ENCODE assay signal across 1 cellular context in the genomic region with DNA sequence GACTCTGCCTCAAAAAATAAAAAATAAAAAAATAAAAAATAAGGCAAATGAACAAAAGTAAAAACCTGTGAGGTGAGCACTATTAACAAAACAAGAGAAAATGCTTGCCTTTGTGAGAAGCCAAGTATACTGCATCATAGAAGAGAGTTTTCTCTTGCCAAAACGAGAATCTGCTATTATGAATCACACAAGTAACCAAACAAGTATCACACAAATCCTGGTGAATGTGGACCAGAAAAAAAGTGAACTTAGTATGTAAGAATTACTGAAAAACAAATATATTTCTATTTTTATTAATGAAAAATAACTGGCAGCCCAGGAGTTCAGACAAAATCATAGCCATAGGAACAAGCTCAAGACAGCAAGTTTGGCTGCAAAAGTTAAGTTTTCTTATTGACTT.
TF ChIP-seq lines count a peak whose summit lies in the region.

No MANE protein-coding gene starts in this region.

TF ChIP-seq in IMR-90, 13 proteins besides CTCF, POLR2A, EP300 and RAD21:
- TF ChIP-seq MAZ (IDR thresholded peaks at IDR 0.05; ENCODE audit: borderline replicate concordance, low read depth, low read length) (no peak), NFE2L2 (IDR thresholded peaks at IDR 0.05; ENCODE audit: low read depth, low read length) (no peak), CHD1 (IDR thresholded peaks at IDR 0.05; ENCODE audit: low read depth, low read length) (no peak), RFX5 (IDR thresholded peaks at IDR 0.05; ENCODE audit: low read depth, low read length) (no peak), FOS (IDR thresholded peaks at IDR 0.05; ENCODE audit: low read depth, low read length) (no peak)
- TF ChIP-seq, protein P1, sequence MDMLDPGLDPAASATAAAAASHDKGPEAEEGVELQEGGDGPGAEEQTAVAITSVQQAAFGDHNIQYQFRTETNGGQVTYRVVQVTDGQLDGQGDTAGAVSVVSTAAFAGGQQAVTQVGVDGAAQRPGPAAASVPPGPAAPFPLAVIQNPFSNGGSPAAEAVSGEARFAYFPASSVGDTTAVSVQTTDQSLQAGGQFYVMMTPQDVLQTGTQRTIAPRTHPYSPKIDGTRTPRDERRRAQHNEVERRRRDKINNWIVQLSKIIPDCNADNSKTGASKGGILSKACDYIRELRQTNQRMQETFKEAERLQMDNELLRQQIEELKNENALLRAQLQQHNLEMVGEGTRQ (IDR thresholded peaks at IDR 0.05; ENCODE audit: low read depth, low read length), result no peak
TF ChIP-seq in IMR-90: peak in this region for 0.
